In the genomic region with DNA sequence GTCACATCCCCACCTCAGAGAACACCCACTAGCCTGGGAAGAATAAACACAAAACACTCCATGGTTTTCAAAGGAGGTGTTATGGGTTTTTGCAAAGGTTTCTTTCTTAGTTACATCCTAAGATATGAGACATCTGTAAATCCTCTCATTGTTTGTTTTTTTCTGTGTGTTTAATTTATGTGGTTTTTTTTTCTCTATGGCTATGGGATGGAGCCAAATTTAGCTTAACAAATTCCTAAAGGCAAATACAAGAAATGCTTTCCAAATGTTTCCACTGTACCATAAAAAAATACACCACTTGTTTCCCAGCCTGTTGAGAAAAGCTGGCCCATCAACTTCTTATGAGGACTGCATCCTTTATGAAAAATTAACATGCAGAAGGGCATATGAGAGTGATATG, we compare ENCODE assay signal across 23 cellular contexts.
DNase-seq lines count a peak whose midpoint lies in the region; ATAC-seq, FAIRE-seq and TF ChIP-seq lines count a peak whose summit lies in the region.
"Had no signal": no experiment of that assay in that cellular context is flagged by ENCODE, and none has a peak within 500 bp of the region (broad histone marks: within the 10 kb centered on the region; RNA-seq: fewer than 3 reads in every experiment).

No MANE protein-coding gene starts in this region.

- H3K9me3 Mint-ChIP-seq in astrocyte (ENCODE audit: unreplicated experiment): no peaks in the 10 kb centered on the region
- H3K9me3 Mint-ChIP-seq: activated naive CD4-positive, alpha-beta T cell treated with anti-CD3 and anti-CD28 coated beads, Interleukin-2, amount 10 ng/mL, durations not matched to agents 7 days and 5 days; dendritic cell treated with granulocyte-macrophage colony-stimulating factor and Interleukin-4, amounts not matched to agents 40 ng/mL and 50 ng/mL, for 4 days; stimulated activated memory B cell treated with anti-CD40 and anti-IgM and Interleukin-4, amounts not matched to agents 10 μg/mL and 1 μg/mL and 100 μg/mL, for 72 hours had no signal

- H2AFZ ChIP-seq in SK-N-SH (ENCODE audit: low read depth): no peak overlapping the region
- H2AFZ ChIP-seq in astrocyte (ENCODE audit: low read depth, low read length): no peak overlapping the region

- no peak for FAIRE-seq in astrocyte (lab: Jason Lieb, UNC)
- FAIRE-seq: A204.1 had no signal

- H3K79me2 ChIP-seq in SK-N-SH (ENCODE audit: insufficient read depth) (no peaks in the 10 kb centered on the region), astrocyte (ENCODE audit: insufficient read depth, low read length) (no peaks in the 10 kb centered on the region)

- no peaks in the 10 kb centered on the region for H3K36me3 Mint-ChIP-seq in astrocyte (ENCODE audit: low read depth, unreplicated experiment)
- H3K36me3 Mint-ChIP-seq: activated naive CD4-positive, alpha-beta T cell treated with anti-CD3 and anti-CD28 coated beads, Interleukin-2, amount 10 ng/mL, durations not matched to agents 7 days and 5 days; stimulated activated memory B cell treated with anti-CD40 and anti-IgM and Interleukin-4, amounts not matched to agents 10 μg/mL and 1 μg/mL and 100 μg/mL, for 72 hours had no signal

- no peak for TF ChIP-seq CTCF in SK-N-SH (IDR thresholded peaks at IDR 0.05)
- no peak for TF ChIP-seq CTCF in astrocyte (IDR thresholded peaks at IDR 0.05; ENCODE audit: insufficient read depth, low read depth, low read length)
- TF ChIP-seq CTCF in fibroblast of the aortic adventitia (IDR thresholded peaks at IDR 0.05; ENCODE audit: insufficient read depth, low read length): no peak
- no peak for TF ChIP-seq CTCF in esophagus squamous epithelium (IDR thresholded peaks at IDR 0.05)

- no peak for DNase-seq in SK-N-SH
- DNase-seq in astrocyte (ENCODE audit: low read depth): peak; percentile 73
- DNase-seq in fibroblast of the aortic adventitia (ENCODE audit: low read depth): peak; percentile 63
- DNase-seq in NCI-H774 (lab: John Stamatoyannopoulos, UW): no peak
- DNase-seq in NCI-H510A treated with DMSO at 0.1 percent for 48 hours (lab: John Stamatoyannopoulos, UW): no peak
- DNase-seq in esophagus squamous epithelium (lab: John Stamatoyannopoulos, UW): no peak
- DNase-seq in NCI-H1105 treated with DMSO at 0.1 percent for 48 hours (lab: John Stamatoyannopoulos, UW): no peak
- DNase-seq: activated CD4-positive, alpha-beta T cell treated with anti-CD3 and anti-CD28 coated beads for 1 hour; activated naive CD4-positive, alpha-beta T cell treated with anti-CD3 and anti-CD28 coated beads, Interleukin-2, amount 10 ng/mL, durations not matched to agents 7 days and 5 days; activated T-cell treated with anti-CD3 and anti-CD28 coated beads, Interleukin-2, amount 50 U/mL, for 72 hours; body of pancreas; H7; KBM-7; left lung; NCI-H2029 treated with DMSO at 0.1 percent for 48 hours; Peyer's patch; sigmoid colon had no signal

- H3K27me3 ChIP-seq in SK-N-SH (ENCODE audit: insufficient read depth): no peaks in the 10 kb centered on the region
- H3K27me3 ChIP-seq in astrocyte (ENCODE audit: insufficient read depth, low read length): peaks cover 24% of the 10 kb centered on the region
- no peaks in the 10 kb centered on the region for H3K27me3 ChIP-seq in esophagus squamous epithelium
- H3K27me3 ChIP-seq: BLaER1 treated with 17β-estradiol and CSF1 and Interleukin-3, amounts not matched to agents 10 nM and 100 nM; body of pancreas; Peyer's patch; sigmoid colon; vagina had no signal

- no peaks in the 10 kb centered on the region for H3K9me2 ChIP-seq in SK-N-SH

- no peaks in the 10 kb centered on the region for H3F3A ChIP-seq in SK-N-SH (replicated peaks; ENCODE audit: insufficient read depth)

- H3K27ac ChIP-seq in SK-N-SH (ENCODE audit: low read depth in 2 of 2, low read length in 1 of 2) (0 out of 4 replicates have a peak overlapping the region, but pooled peaks of 1 of the 2 experiments have one; percentile 11), astrocyte (ENCODE audit: low read depth, low read length) (peak overlapping the region; percentile 36), esophagus squamous epithelium (no peak overlapping the region)
- H3K27ac ChIP-seq: BLaER1 treated with 17β-estradiol and CSF1 and Interleukin-3, amounts not matched to agents 10 nM and 100 nM; body of pancreas; left lung; Peyer's patch; sigmoid colon; vagina had no signal

- no peak for TF ChIP-seq EP300 in SK-N-SH (IDR thresholded peaks at IDR 0.05; ENCODE audit: borderline replicate concordance in 1 of 2, low read depth in 1 of 2, low read length in 1 of 2)

- peaks cover 39% of the 10 kb centered on the region for H3K4me1 Mint-ChIP-seq in astrocyte (ENCODE audit: low read depth, unreplicated experiment)
- H3K4me1 Mint-ChIP-seq: activated naive CD4-positive, alpha-beta T cell treated with anti-CD3 and anti-CD28 coated beads, Interleukin-2, amount 10 ng/mL, durations not matched to agents 7 days and 5 days; stimulated activated memory B cell treated with anti-CD40 and anti-IgM and Interleukin-4, amounts not matched to agents 10 μg/mL and 1 μg/mL and 100 μg/mL, for 72 hours had no signal

- no peak overlapping the region for H3K4me2 ChIP-seq in SK-N-SH
- peak overlapping the region; percentile 36 for H3K4me2 ChIP-seq in astrocyte (ENCODE audit: low read length)
- H3K4me2 ChIP-seq: BLaER1 treated with 17β-estradiol and CSF1 and Interleukin-3, amounts not matched to agents 10 nM and 100 nM had no signal

- H3K36me3 ChIP-seq in SK-N-SH (replicated peaks in 1 of 2; ENCODE audit: control insufficient read depth in 1 of 2, insufficient read depth in 2 of 2, low read length in 1 of 2) (no peaks in the 10 kb centered on the region), astrocyte (ENCODE audit: insufficient read depth, low read length) (no peaks in the 10 kb centered on the region), esophagus squamous epithelium (no peaks in the 10 kb centered on the region)
- H3K36me3 ChIP-seq: BLaER1 treated with 17β-estradiol and CSF1 and Interleukin-3, amounts not matched to agents 10 nM and 100 nM; left lung; Peyer's patch; sigmoid colon; vagina had no signal

- H4K20me1 ChIP-seq in SK-N-SH (ENCODE audit: insufficient read depth): no peaks in the 10 kb centered on the region
- no peaks in the 10 kb centered on the region for H4K20me1 ChIP-seq in astrocyte (ENCODE audit: insufficient read depth, low read length)
- H4K20me1 ChIP-seq: BLaER1 treated with 17β-estradiol and CSF1 and Interleukin-3, amounts not matched to agents 10 nM and 100 nM had no signal

- no peak for TF ChIP-seq POLR2A in esophagus squamous epithelium (IDR thresholded peaks at IDR 0.05)

- peak; percentile 16; the same call in 2 of the 3 replicates for ATAC-seq in SK-N-SH treated with all-trans-retinoic acid at 6 μM for 48 hours
- ATAC-seq: activated T-cell treated with anti-CD3 and anti-CD28 coated beads, Interleukin-2, amount 50 U/mL, for 72 hours; body of pancreas; left lung; stimulated activated memory B cell treated with anti-CD40 and anti-IgM and Interleukin-4, amounts not matched to agents 10 μg/mL and 1 μg/mL and 100 μg/mL, for 72 hours had no signal

- H3K9me3 ChIP-seq in SK-N-SH: no peaks in the 10 kb centered on the region
- no peaks in the 10 kb centered on the region for H3K9me3 ChIP-seq in astrocyte (ENCODE audit: insufficient read depth, low read depth, low read length)
- H3K9me3 ChIP-seq in esophagus squamous epithelium: no peaks in the 10 kb centered on the region
- H3K9me3 ChIP-seq: BLaER1 treated with 17β-estradiol and CSF1 and Interleukin-3, amounts not matched to agents 10 nM and 100 nM; body of pancreas; left lung; Peyer's patch; sigmoid colon; vagina had no signal

- peaks cover 2% of the 10 kb centered on the region for H3K27me3 Mint-ChIP-seq in astrocyte (ENCODE audit: low read depth, unreplicated experiment)
- H3K27me3 Mint-ChIP-seq: stimulated activated memory B cell treated with anti-CD40 and anti-IgM and Interleukin-4, amounts not matched to agents 10 μg/mL and 1 μg/mL and 100 μg/mL, for 72 hours had no signal

- CTCF ChIA-PET in SK-N-SH (lab: Yijun Ruan, JAX): no interaction called here

- POLR2A ChIA-PET in SK-N-SH (lab: Yijun Ruan, JAX): no interaction called here

- H3K4me1 ChIP-seq in SK-N-SH (ENCODE audit: control insufficient read depth in 1 of 2, insufficient read depth in 2 of 2, low read depth in 1 of 2, low read length in 1 of 2) (peaks cover 4 to 58% of the 10 kb centered on the region in 2 experiments; a peak in 2 of 4 replicates), astrocyte (ENCODE audit: insufficient read depth, low read length) (peaks cover 17% of the 10 kb centered on the region), esophagus squamous epithelium (peaks cover 0 to 8% (median 0%) of the 10 kb centered on the region in 3 donors)
- H3K4me1 ChIP-seq: BLaER1 treated with 17β-estradiol and CSF1 and Interleukin-3, amounts not matched to agents 10 nM and 100 nM; body of pancreas; left lung; Peyer's patch had no signal

- no peak overlapping the region for H3K27ac Mint-ChIP-seq in astrocyte (ENCODE audit: unreplicated experiment)
- H3K27ac Mint-ChIP-seq: activated naive CD4-positive, alpha-beta T cell treated with anti-CD3 and anti-CD28 coated beads, Interleukin-2, amount 10 ng/mL, durations not matched to agents 7 days and 5 days; activated T-cell treated with anti-CD3 and anti-CD28 coated beads, Interleukin-2, amount 50 U/mL, for 72 hours; dendritic cell treated with granulocyte-macrophage colony-stimulating factor and Interleukin-4, amounts not matched to agents 40 ng/mL and 50 ng/mL, for 4 days; stimulated activated memory B cell treated with anti-CD40 and anti-IgM and Interleukin-4, amounts not matched to agents 10 μg/mL and 1 μg/mL and 100 μg/mL, for 72 hours had no signal

- no peak overlapping the region for H3K4me3 Mint-ChIP-seq in astrocyte (ENCODE audit: unreplicated experiment)
- H3K4me3 Mint-ChIP-seq: activated naive CD4-positive, alpha-beta T cell treated with anti-CD3 and anti-CD28 coated beads, Interleukin-2, amount 10 ng/mL, durations not matched to agents 7 days and 5 days; activated T-cell treated with anti-CD3 and anti-CD28 coated beads, Interleukin-2, amount 50 U/mL, for 72 hours; dendritic cell treated with granulocyte-macrophage colony-stimulating factor and Interleukin-4, amounts not matched to agents 40 ng/mL and 50 ng/mL, for 4 days; stimulated activated memory B cell treated with anti-CD40 and anti-IgM and Interleukin-4, amounts not matched to agents 10 μg/mL and 1 μg/mL and 100 μg/mL, for 72 hours had no signal

- intact Hi-C loops in esophagus squamous epithelium (cut with DNase I): no loop called here

- H3K4me3 ChIP-seq in SK-N-SH (ENCODE audit: low read depth in 2 of 2, low read length in 1 of 2) (no peak overlapping the region), astrocyte (ENCODE audit: insufficient read depth, low read depth, low read length) (no peak overlapping the region), fibroblast of the aortic adventitia (ENCODE audit: low read depth, low read length) (no peak overlapping the region), esophagus squamous epithelium (no peak overlapping the region)
- H3K4me3 ChIP-seq: BLaER1 treated with 17β-estradiol and CSF1 and Interleukin-3, amounts not matched to agents 10 nM and 100 nM; body of pancreas; left lung; Peyer's patch; sigmoid colon; vagina had no signal

- no peak for TF ChIP-seq RAD21 in SK-N-SH (IDR thresholded peaks at IDR 0.05; ENCODE audit: low read length)

- H3K9ac ChIP-seq in SK-N-SH: no peak overlapping the region
- H3K9ac ChIP-seq in astrocyte (ENCODE audit: low read length): no peak overlapping the region
- H3K9ac ChIP-seq: BLaER1 treated with 17β-estradiol and CSF1 and Interleukin-3, amounts not matched to agents 10 nM and 100 nM had no signal

Comparison
In these comparisons a context has a peak if more than half of its experiments do, and no peak if none do; other contexts are left out.
1. DNase-seq: peak in astrocyte (single experiment) and fibroblast of the aortic adventitia (single experiment); none in SK-N-SH (single experiment), NCI-H774 (single experiment), NCI-H510A treated with DMSO at 0.1 percent for 48 hours (single experiment), esophagus squamous epithelium (single experiment) and NCI-H1105 treated with DMSO at 0.1 percent for 48 hours (single experiment).